1 cellular context compared by ENCODE assay signal in genomic region chr4:145618912-145619638, GRCh38.
TF ChIP-seq lines count a peak whose summit lies in the region.

TSS of gene MMAA (plus strand) at chr4:145619385. CDS start at chr4:145639140, 19,755 bp downstream.

TF ChIP-seq in HepG2, 621 proteins besides CTCF, POLR2A, EP300 and RAD21 (continued from another document and continues in another):
- TF ChIP-seq TRAFD1 (CRISPR knock-in tag; IDR thresholded peaks at IDR 0.05; ENCODE audit: borderline replicate concordance) (no peak), IRF2 (CRISPR knock-in tag; IDR thresholded peaks at IDR 0.05) (no peak), NR2F1 (CRISPR knock-in tag; IDR thresholded peaks at IDR 0.05) (no peak; a peak in 1 of 4 replicates), LBX2 (CRISPR knock-in tag; IDR thresholded peaks at IDR 0.05; ENCODE audit: borderline replicate concordance) (no peak), JUND (CRISPR knock-in tag; IDR thresholded peaks at IDR 0.05) (0 out of 2 replicates have a peak, but pooled peaks have one; percentile 21), XRCC5 (optimal IDR thresholded peaks at IDR 0.05; ENCODE audit: low read length) (peak; percentile 95), FOXA3 (CRISPR knock-in tag; IDR thresholded peaks at IDR 0.05) (peak; percentile 52), SIX1 (CRISPR knock-in tag; IDR thresholded peaks at IDR 0.05; ENCODE audit: borderline replicate concordance) (peak; percentile 46; the same call in 1 of the 2 replicates), ATF2 (CRISPR knock-in tag; IDR thresholded peaks at IDR 0.05) (0 out of 2 replicates have a peak, but pooled peaks have one; percentile 15), ZFP62 (CRISPR knock-in tag; IDR thresholded peaks at IDR 0.05) (no peak), RFX1 (IDR thresholded peaks at IDR 0.05) (no peak), ZFP36L2 (CRISPR knock-in tag; IDR thresholded peaks at IDR 0.05) (no peak), ZFP41 (CRISPR knock-in tag; IDR thresholded peaks at IDR 0.05; ENCODE audit: borderline replicate concordance) (peak; percentile 31; the same call in 1 of the 2 replicates), ZBTB7B (CRISPR knock-in tag; IDR thresholded peaks at IDR 0.05) (peak; percentile 41), ZSCAN30 (CRISPR knock-in tag; IDR thresholded peaks at IDR 0.05) (peak; percentile 70; the same call in 1 of the 2 replicates), ZFP36 (IDR thresholded peaks at IDR 0.05; ENCODE audit: borderline replicate concordance, low read depth, low read length, partially characterized antibody) (no peak), BCL3 (CRISPR knock-in tag; IDR thresholded peaks at IDR 0.05) (peak; percentile 87; the same call in 1 of the 2 replicates), KDM5B (CRISPR knock-in tag; IDR thresholded peaks at IDR 0.05; ENCODE audit: borderline replicate concordance) (peak; percentile 97), TCF12 (IDR thresholded peaks at IDR 0.05) (no peak), TCF12 (CRISPR knock-in tag; IDR thresholded peaks at IDR 0.05) (peak; percentile 92), ZNF460 (CRISPR knock-in tag; IDR thresholded peaks at IDR 0.05; ENCODE audit: borderline replicate concordance) (no peak), XBP1 (CRISPR knock-in tag; IDR thresholded peaks at IDR 0.05) (no peak), ZNF10 (CRISPR knock-in tag; IDR thresholded peaks at IDR 0.05; ENCODE audit: borderline replicate concordance, low read depth) (no peak), SIN3B (IDR thresholded peaks at IDR 0.05; ENCODE audit: low read length) (no peak), ZBTB21 (CRISPR knock-in tag; IDR thresholded peaks at IDR 0.05) (no peak), POGZ (CRISPR knock-in tag; IDR thresholded peaks at IDR 0.05) (peak; percentile 96), PHF21A (CRISPR knock-in tag; IDR thresholded peaks at IDR 0.05) (peak; percentile 68), PBX3 (CRISPR knock-in tag; IDR thresholded peaks at IDR 0.05; ENCODE audit: borderline replicate concordance) (no peak), CENPBD1 (CRISPR knock-in tag; IDR thresholded peaks at IDR 0.05; ENCODE audit: borderline replicate concordance, low read depth) (no peak), E2F2 (CRISPR knock-in tag; IDR thresholded peaks at IDR 0.05; ENCODE audit: borderline replicate concordance) (no peak), FUBP1 (CRISPR knock-in tag; IDR thresholded peaks at IDR 0.05; ENCODE audit: borderline replicate concordance) (no peak), ZNF670 (CRISPR knock-in tag; IDR thresholded peaks at IDR 0.05; ENCODE audit: borderline replicate concordance) (peak; percentile 53; the same call in 1 of the 2 replicates), ZBTB7A (CRISPR knock-in tag; IDR thresholded peaks at IDR 0.05) (peak; percentile 80), WIZ (CRISPR knock-in tag; IDR thresholded peaks at IDR 0.05) (peak; percentile 82), HMGXB4 (CRISPR knock-in tag; IDR thresholded peaks at IDR 0.05; ENCODE audit: borderline replicate concordance in 1 of 2, low read depth in 1 of 2) (peak; percentile 96 to 98), ZNF746 (CRISPR knock-in tag; IDR thresholded peaks at IDR 0.05) (peak; percentile 87; the same call in 1 of the 2 replicates), PTBP1 (IDR thresholded peaks at IDR 0.05; ENCODE audit: low read depth, low read length, poor library complexity, severe bottlenecking) (peak; percentile 48), UBTF (CRISPR knock-in tag; IDR thresholded peaks at IDR 0.05) (peak; percentile 91), ZNF18 (CRISPR knock-in tag; IDR thresholded peaks at IDR 0.05; ENCODE audit: insufficient replicate concordance) (peak; percentile 58), MXD1 (CRISPR knock-in tag; IDR thresholded peaks at IDR 0.05) (peak; percentile 97; the same call in 1 of the 2 replicates), ZMYM2 (CRISPR knock-in tag; IDR thresholded peaks at IDR 0.05) (peak; percentile 71; the same call in 1 of the 2 replicates), ZNF253 (CRISPR knock-in tag; IDR thresholded peaks at IDR 0.05; ENCODE audit: borderline replicate concordance) (no peak), ZNF710 (CRISPR knock-in tag; IDR thresholded peaks at IDR 0.05; ENCODE audit: borderline replicate concordance) (0 out of 2 replicates have a peak, but pooled peaks have one; percentile 30), ZNF282 (IDR thresholded peaks at IDR 0.05; ENCODE audit: partially characterized antibody) (no peak), THAP11 (CRISPR knock-in tag; IDR thresholded peaks at IDR 0.05) (peak; percentile 92), PRMT3 (CRISPR knock-in tag; IDR thresholded peaks at IDR 0.05; ENCODE audit: borderline replicate concordance, low read depth) (no peak)
